1 cellular context compared by ENCODE assay signal in the genomic region with DNA sequence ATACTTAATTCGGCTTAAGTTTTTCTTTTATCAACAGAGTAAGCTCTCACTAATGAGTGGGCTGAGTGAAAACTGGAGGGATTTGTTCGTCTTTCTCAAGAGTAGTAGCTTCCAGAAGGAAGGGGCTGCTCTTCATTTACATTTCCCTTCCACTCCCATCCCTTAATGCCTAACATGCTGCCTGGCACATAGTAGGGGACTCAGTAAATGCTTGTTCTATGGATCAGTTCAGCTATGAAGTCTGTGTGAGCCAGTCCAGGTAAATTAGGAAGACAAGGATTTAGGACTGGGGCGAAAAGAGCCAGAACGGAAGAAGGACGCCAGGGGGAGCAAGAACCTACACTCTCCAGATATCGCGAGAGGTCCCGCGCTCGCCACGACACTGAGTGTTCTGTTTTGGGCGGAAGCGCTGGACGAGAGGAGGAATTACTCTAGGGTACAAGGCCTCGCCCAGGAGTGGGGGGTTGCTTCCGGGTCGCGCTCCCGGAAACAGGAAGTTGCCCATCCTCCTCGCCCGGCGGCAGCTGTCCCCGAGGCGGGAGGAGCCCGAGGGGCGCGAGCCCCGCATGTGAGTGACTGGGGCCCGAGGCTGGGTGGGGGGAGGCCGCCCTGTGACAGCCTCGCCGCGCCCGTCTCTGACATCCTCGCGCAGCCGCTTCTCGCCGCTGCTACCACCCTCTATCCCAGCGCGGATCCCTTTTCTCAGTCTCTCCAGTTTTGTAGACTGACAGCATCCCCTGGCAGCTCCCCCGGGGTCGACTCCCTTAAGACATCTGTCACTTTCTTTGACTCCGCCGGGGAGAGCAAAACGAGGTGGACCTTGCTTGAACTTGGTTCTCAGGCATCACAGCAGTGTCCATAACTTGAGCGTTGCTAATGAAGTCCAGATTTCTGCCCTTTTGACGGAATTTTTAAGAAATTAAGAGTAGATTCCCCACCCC.
TF ChIP-seq lines count a peak whose summit lies in the region.

A gene with protein sequence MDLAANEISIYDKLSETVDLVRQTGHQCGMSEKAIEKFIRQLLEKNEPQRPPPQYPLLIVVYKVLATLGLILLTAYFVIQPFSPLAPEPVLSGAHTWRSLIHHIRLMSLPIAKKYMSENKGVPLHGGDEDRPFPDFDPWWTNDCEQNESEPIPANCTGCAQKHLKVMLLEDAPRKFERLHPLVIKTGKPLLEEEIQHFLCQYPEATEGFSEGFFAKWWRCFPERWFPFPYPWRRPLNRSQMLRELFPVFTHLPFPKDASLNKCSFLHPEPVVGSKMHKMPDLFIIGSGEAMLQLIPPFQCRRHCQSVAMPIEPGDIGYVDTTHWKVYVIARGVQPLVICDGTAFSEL (plus strand): TSS at position 492 of the 941 bp plus-strand sequence. CDS start 13,493 bp downstream, outside the sequence.

TF ChIP-seq in GM12878, 131 proteins besides CTCF, POLR2A, EP300 and RAD21 (continued from another document and continues in another):
- TF ChIP-seq, protein P1, sequence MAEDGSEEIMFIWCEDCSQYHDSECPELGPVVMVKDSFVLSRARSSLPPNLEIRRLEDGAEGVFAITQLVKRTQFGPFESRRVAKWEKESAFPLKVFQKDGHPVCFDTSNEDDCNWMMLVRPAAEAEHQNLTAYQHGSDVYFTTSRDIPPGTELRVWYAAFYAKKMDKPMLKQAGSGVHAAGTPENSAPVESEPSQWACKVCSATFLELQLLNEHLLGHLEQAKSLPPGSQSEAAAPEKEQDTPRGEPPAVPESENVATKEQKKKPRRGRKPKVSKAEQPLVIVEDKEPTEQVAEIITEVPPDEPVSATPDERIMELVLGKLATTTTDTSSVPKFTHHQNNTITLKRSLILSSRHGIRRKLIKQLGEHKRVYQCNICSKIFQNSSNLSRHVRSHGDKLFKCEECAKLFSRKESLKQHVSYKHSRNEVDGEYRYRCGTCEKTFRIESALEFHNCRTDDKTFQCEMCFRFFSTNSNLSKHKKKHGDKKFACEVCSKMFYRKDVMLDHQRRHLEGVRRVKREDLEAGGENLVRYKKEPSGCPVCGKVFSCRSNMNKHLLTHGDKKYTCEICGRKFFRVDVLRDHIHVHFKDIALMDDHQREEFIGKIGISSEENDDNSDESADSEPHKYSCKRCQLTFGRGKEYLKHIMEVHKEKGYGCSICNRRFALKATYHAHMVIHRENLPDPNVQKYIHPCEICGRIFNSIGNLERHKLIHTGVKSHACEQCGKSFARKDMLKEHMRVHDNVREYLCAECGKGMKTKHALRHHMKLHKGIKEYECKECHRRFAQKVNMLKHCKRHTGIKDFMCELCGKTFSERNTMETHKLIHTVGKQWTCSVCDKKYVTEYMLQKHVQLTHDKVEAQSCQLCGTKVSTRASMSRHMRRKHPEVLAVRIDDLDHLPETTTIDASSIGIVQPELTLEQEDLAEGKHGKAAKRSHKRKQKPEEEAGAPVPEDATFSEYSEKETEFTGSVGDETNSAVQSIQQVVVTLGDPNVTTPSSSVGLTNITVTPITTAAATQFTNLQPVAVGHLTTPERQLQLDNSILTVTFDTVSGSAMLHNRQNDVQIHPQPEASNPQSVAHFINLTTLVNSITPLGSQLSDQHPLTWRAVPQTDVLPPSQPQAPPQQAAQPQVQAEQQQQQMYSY (CRISPR knock-in tag; IDR thresholded peaks at IDR 0.05): no peak
- TF ChIP-seq ATF7 (IDR thresholded peaks at IDR 0.05; ENCODE audit: low read depth): peak; percentile 58
- TF ChIP-seq, protein P2, sequence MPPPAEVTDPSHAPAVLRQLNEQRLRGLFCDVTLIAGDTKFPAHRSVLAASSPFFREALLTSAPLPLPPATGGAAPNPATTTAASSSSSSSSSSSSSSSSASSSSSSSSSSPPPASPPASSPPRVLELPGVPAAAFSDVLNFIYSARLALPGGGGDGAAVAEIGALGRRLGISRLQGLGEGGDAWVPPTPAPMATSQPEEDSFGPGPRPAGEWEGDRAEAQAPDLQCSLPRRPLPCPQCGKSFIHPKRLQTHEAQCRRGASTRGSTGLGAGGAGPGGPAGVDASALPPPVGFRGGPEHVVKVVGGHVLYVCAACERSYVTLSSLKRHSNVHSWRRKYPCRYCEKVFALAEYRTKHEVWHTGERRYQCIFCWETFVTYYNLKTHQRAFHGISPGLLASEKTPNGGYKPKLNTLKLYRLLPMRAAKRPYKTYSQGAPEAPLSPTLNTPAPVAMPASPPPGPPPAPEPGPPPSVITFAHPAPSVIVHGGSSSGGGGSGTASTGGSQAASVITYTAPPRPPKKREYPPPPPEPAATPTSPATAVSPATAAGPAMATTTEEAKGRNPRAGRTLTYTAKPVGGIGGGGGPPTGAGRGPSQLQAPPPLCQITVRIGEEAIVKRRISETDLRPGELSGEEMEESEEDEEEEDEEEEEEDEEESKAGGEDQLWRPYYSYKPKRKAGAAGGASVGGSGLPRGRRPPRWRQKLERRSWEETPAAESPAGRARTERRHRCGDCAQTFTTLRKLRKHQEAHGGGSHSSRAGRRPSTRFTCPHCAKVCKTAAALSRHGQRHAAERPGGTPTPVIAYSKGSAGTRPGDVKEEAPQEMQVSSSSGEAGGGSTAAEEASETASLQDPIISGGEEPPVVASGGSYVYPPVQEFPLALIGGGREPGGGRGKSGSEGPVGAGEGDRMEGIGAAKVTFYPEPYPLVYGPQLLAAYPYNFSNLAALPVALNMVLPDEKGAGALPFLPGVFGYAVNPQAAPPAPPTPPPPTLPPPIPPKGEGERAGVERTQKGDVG (CRISPR knock-in tag; IDR thresholded peaks at IDR 0.05): no peak
- peak; percentile 76; the same call in 1 of the 2 replicates for TF ChIP-seq MXI1 (IDR thresholded peaks at IDR 0.05; ENCODE audit: low read depth, low read length)
- TF ChIP-seq, protein P3, sequence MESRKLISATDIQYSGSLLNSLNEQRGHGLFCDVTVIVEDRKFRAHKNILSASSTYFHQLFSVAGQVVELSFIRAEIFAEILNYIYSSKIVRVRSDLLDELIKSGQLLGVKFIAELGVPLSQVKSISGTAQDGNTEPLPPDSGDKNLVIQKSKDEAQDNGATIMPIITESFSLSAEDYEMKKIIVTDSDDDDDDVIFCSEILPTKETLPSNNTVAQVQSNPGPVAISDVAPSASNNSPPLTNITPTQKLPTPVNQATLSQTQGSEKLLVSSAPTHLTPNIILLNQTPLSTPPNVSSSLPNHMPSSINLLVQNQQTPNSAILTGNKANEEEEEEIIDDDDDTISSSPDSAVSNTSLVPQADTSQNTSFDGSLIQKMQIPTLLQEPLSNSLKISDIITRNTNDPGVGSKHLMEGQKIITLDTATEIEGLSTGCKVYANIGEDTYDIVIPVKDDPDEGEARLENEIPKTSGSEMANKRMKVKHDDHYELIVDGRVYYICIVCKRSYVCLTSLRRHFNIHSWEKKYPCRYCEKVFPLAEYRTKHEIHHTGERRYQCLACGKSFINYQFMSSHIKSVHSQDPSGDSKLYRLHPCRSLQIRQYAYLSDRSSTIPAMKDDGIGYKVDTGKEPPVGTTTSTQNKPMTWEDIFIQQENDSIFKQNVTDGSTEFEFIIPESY (IDR thresholded peaks at IDR 0.05): no peak
- TF ChIP-seq ZSCAN29 (IDR thresholded peaks at IDR 0.05): no peak
- 0 out of 2 replicates have a peak, but pooled peaks have one; percentile 39 for TF ChIP-seq SMARCA5 (IDR thresholded peaks at IDR 0.05)
- TF ChIP-seq KAT2A (conservative IDR thresholded peaks at IDR 0.05; ENCODE audit: control insufficient read depth, low read depth, low read length): no peak
- TF ChIP-seq NRF1 (conservative IDR thresholded peaks at IDR 0.05; ENCODE audit: low read depth, low read length): no peak
- peak; percentile 42 for TF ChIP-seq MEF2B (IDR thresholded peaks at IDR 0.05; ENCODE audit: partially characterized antibody, poor library complexity, severe bottlenecking)
- TF ChIP-seq, protein P4, sequence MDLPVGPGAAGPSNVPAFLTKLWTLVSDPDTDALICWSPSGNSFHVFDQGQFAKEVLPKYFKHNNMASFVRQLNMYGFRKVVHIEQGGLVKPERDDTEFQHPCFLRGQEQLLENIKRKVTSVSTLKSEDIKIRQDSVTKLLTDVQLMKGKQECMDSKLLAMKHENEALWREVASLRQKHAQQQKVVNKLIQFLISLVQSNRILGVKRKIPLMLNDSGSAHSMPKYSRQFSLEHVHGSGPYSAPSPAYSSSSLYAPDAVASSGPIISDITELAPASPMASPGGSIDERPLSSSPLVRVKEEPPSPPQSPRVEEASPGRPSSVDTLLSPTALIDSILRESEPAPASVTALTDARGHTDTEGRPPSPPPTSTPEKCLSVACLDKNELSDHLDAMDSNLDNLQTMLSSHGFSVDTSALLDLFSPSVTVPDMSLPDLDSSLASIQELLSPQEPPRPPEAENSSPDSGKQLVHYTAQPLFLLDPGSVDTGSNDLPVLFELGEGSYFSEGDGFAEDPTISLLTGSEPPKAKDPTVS (IDR thresholded peaks at IDR 0.05; ENCODE audit: low read depth, low read length): no peak
- TF ChIP-seq EZH2 (IDR thresholded peaks at IDR 0.05; ENCODE audit: borderline replicate concordance, control insufficient read depth, low read depth, low read length): no peak
- peak; percentile 60; the same call in 1 of the 2 replicates for TF ChIP-seq TAF1 (IDR thresholded peaks at IDR 0.05; ENCODE audit: borderline replicate concordance, low read depth, low read length)
- TF ChIP-seq ZNF24 (IDR thresholded peaks at IDR 0.05): 0 out of 2 replicates have a peak, but pooled peaks have one; percentile 18
- TF ChIP-seq, protein P5, sequence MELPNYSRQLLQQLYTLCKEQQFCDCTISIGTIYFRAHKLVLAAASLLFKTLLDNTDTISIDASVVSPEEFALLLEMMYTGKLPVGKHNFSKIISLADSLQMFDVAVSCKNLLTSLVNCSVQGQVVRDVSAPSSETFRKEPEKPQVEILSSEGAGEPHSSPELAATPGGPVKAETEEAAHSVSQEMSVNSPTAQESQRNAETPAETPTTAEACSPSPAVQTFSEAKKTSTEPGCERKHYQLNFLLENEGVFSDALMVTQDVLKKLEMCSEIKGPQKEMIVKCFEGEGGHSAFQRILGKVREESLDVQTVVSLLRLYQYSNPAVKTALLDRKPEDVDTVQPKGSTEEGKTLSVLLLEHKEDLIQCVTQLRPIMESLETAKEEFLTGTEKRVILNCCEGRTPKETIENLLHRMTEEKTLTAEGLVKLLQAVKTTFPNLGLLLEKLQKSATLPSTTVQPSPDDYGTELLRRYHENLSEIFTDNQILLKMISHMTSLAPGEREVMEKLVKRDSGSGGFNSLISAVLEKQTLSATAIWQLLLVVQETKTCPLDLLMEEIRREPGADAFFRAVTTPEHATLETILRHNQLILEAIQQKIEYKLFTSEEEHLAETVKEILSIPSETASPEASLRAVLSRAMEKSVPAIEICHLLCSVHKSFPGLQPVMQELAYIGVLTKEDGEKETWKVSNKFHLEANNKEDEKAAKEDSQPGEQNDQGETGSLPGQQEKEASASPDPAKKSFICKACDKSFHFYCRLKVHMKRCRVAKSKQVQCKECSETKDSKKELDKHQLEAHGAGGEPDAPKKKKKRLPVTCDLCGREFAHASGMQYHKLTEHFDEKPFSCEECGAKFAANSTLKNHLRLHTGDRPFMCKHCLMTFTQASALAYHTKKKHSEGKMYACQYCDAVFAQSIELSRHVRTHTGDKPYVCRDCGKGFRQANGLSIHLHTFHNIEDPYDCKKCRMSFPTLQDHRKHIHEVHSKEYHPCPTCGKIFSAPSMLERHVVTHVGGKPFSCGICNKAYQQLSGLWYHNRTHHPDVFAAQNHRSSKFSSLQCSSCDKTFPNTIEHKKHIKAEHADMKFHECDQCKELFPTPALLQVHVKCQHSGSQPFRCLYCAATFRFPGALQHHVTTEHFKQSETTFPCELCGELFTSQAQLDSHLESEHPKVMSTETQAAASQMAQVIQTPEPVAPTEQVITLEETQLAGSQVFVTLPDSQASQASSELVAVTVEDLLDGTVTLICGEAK (IDR thresholded peaks at IDR 0.05; ENCODE audit: borderline replicate concordance): peak; percentile 97
- TF ChIP-seq, protein P6, sequence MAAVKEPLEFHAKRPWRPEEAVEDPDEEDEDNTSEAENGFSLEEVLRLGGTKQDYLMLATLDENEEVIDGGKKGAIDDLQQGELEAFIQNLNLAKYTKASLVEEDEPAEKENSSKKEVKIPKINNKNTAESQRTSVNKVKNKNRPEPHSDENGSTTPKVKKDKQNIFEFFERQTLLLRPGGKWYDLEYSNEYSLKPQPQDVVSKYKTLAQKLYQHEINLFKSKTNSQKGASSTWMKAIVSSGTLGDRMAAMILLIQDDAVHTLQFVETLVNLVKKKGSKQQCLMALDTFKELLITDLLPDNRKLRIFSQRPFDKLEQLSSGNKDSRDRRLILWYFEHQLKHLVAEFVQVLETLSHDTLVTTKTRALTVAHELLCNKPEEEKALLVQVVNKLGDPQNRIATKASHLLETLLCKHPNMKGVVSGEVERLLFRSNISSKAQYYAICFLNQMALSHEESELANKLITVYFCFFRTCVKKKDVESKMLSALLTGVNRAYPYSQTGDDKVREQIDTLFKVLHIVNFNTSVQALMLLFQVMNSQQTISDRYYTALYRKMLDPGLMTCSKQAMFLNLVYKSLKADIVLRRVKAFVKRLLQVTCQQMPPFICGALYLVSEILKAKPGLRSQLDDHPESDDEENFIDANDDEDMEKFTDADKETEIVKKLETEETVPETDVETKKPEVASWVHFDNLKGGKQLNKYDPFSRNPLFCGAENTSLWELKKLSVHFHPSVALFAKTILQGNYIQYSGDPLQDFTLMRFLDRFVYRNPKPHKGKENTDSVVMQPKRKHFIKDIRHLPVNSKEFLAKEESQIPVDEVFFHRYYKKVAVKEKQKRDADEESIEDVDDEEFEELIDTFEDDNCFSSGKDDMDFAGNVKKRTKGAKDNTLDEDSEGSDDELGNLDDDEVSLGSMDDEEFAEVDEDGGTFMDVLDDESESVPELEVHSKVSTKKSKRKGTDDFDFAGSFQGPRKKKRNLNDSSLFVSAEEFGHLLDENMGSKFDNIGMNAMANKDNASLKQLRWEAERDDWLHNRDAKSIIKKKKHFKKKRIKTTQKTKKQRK (IDR thresholded peaks at IDR 0.05; ENCODE audit: low read depth, low read length): no peak
- no peak for TF ChIP-seq NFXL1 (IDR thresholded peaks at IDR 0.05; ENCODE audit: borderline replicate concordance)
- TF ChIP-seq, protein P7, sequence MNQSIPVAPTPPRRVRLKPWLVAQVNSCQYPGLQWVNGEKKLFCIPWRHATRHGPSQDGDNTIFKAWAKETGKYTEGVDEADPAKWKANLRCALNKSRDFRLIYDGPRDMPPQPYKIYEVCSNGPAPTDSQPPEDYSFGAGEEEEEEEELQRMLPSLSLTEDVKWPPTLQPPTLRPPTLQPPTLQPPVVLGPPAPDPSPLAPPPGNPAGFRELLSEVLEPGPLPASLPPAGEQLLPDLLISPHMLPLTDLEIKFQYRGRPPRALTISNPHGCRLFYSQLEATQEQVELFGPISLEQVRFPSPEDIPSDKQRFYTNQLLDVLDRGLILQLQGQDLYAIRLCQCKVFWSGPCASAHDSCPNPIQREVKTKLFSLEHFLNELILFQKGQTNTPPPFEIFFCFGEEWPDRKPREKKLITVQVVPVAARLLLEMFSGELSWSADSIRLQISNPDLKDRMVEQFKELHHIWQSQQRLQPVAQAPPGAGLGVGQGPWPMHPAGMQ (IDR thresholded peaks at IDR 0.05; ENCODE audit: borderline replicate concordance): peak; percentile 91
- no peak for TF ChIP-seq CBX3 (IDR thresholded peaks at IDR 0.05; ENCODE audit: borderline replicate concordance, low read depth)
- TF ChIP-seq NR2F1 (conservative IDR thresholded peaks at IDR 0.05): peak; percentile 93
- TF ChIP-seq YBX1 (IDR thresholded peaks at IDR 0.05): no peak
- no peak for TF ChIP-seq PAX8 (IDR thresholded peaks at IDR 0.05)
- no peak for TF ChIP-seq NFYA (IDR thresholded peaks at IDR 0.05; ENCODE audit: borderline replicate concordance, low read depth, low read length)
- TF ChIP-seq FOXM1 (IDR thresholded peaks at IDR 0.05; ENCODE audit: low read depth, low read length): peak; percentile 64; the same call in 1 of the 2 replicates
- peak; percentile 62; the same call in 1 of the 2 replicates for TF ChIP-seq POLR2AphosphoS2 (IDR thresholded peaks at IDR 0.05; ENCODE audit: low read depth, low read length)
- no peak for TF ChIP-seq HDGF (IDR thresholded peaks at IDR 0.05)
- peak; percentile 87 for TF ChIP-seq BRCA1 (IDR thresholded peaks at IDR 0.05; ENCODE audit: low read depth, low read length)
- peak; percentile 99 for TF ChIP-seq CHD2 (IDR thresholded peaks at IDR 0.05; ENCODE audit: borderline replicate concordance, low read depth, low read length)
